Comparison of ENCODE assay signal across 18 cellular contexts in the genomic region with DNA sequence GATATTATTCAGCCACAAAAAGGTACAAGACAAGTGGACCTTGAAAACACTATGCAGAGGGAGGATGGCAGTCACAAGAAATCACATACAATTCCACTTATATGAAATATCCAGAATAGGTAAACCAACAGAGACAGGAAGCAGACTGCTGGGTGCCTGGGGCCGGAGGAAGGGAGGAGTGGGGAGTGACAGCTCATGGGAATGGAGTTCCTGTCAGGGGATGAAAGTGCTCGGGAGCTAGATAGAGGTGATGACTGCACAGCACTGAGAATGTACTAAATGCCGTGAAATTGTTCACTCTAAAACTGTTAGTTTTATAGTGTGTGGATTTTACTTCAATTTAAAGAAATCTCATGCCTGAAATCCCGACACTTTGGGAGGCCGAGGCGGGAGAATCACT.
DNase-seq lines count a peak whose midpoint lies in the region; ATAC-seq, FAIRE-seq and TF ChIP-seq lines count a peak whose summit lies in the region.
"Had no signal": no experiment of that assay in that cellular context is flagged by ENCODE, and none has a peak within 500 bp of the region (broad histone marks: within the 10 kb centered on the region; RNA-seq: fewer than 3 reads in every experiment).

No MANE protein-coding gene starts in this region.

- H3K36me3 Mint-ChIP-seq in astrocyte (ENCODE audit: low read depth, unreplicated experiment) (no peaks in the 10 kb centered on the region), nephron (ENCODE audit: low read depth) (no peaks in the 10 kb centered on the region)
- H3K36me3 Mint-ChIP-seq: activated naive CD4-positive, alpha-beta T cell treated with anti-CD3 and anti-CD28 coated beads, Interleukin-2, amount 50 U/mL, for 72 hours had no signal

- H3K27me3 ChIP-seq in GM23248 (replicated peaks; ENCODE audit: insufficient read depth) (no peaks in the 10 kb centered on the region), astrocyte (ENCODE audit: insufficient read depth, low read length) (peaks cover 5% of the 10 kb centered on the region), A673 (replicated peaks; ENCODE audit: insufficient read depth, low read depth, low read length, poor library complexity) (no peaks in the 10 kb centered on the region)

- no peak overlapping the region; the same call in 1 of the 2 replicates for H3K27ac ChIP-seq in GM23248
- no peak overlapping the region for H3K27ac ChIP-seq in astrocyte (ENCODE audit: low read depth, low read length)
- H3K27ac ChIP-seq in A673 (ENCODE audit: low read depth, low read length, poor library complexity, severe bottlenecking), result no peak overlapping the region

- no peak overlapping the region for H3K9ac ChIP-seq in GM23248
- H3K9ac ChIP-seq in astrocyte (ENCODE audit: low read length), result no peak overlapping the region

- H3K9me3 Mint-ChIP-seq in astrocyte (ENCODE audit: unreplicated experiment), result peaks cover 2% of the 10 kb centered on the region
- H3K9me3 Mint-ChIP-seq in nephron, result no peaks in the 10 kb centered on the region
- H3K9me3 Mint-ChIP-seq: activated naive CD4-positive, alpha-beta T cell treated with anti-CD3 and anti-CD28 coated beads, Interleukin-2, amount 50 U/mL, for 72 hours had no signal

- POLR2A ChIA-PET in A673 (lab: Charles Lee; ENCODE audit: low non-redundant PET), result no interaction called here

- H3K4me1 Mint-ChIP-seq in astrocyte (ENCODE audit: low read depth, unreplicated experiment) (peaks cover 17% of the 10 kb centered on the region), nephron (peaks cover 56% of the 10 kb centered on the region)

- H2AFZ ChIP-seq in GM23248 (no peak overlapping the region), astrocyte (ENCODE audit: low read depth, low read length) (peak overlapping the region; percentile 8)

- no peak for TF ChIP-seq CTCF in astrocyte (IDR thresholded peaks at IDR 0.05; ENCODE audit: insufficient read depth, low read depth, low read length)
- no peak for TF ChIP-seq CTCF in nephron (IDR thresholded peaks at IDR 0.05; ENCODE audit: unreplicated experiment in 3 of 3)
- TF ChIP-seq CTCF in A673 (conservative IDR thresholded peaks at IDR 0.05; ENCODE audit: low read depth, low read length), result no peak

- BruUV-seq in A673 (replicated peaks; lab: Mats Ljungman, UMichigan), result no TSS peak

- H4K20me1 ChIP-seq in GM23248 (ENCODE audit: insufficient read depth) (no peaks in the 10 kb centered on the region), astrocyte (ENCODE audit: insufficient read depth, low read length) (no peaks in the 10 kb centered on the region)

- in situ Hi-C loops in GM23248 (cut with MboI), result no loop called here

- H3K27ac Mint-ChIP-seq in astrocyte (ENCODE audit: unreplicated experiment) (no peak overlapping the region), nephron (peak overlapping the region; percentile 5 to 57 (median 9))

- 55 to 57% methylated on average over 6 of the region's 6 CpGs for WGBS in GM23248 (ENCODE audit: low coverage in 1 of 2, low lambda C conversion rate in 2 of 2, missing lambda C conversion rate in 2 of 2), 2 experiments

- H3F3A ChIP-seq in GM23248 (ENCODE audit: insufficient read depth), result peaks cover 9% of the 10 kb centered on the region

- H3K4me3 ChIP-seq in GM23248 (no peak overlapping the region), astrocyte (ENCODE audit: insufficient read depth, low read depth, low read length) (no peak overlapping the region), A673 (ENCODE audit: low read depth, low read length, poor library complexity, severe bottlenecking) (no peak overlapping the region)

- FAIRE-seq in astrocyte (lab: Jason Lieb, UNC), result no peak
- FAIRE-seq: A204.1 had no signal

- intact Hi-C loops in A673 (cut with micrococcal nuclease; ENCODE audit: unreplicated experiment), result no loop called here

- H3K4me1 ChIP-seq in GM23248 (ENCODE audit: insufficient read depth) (peaks cover 29% of the 10 kb centered on the region), astrocyte (ENCODE audit: insufficient read depth, low read length) (peaks cover 13% of the 10 kb centered on the region), A673 (ENCODE audit: insufficient read depth, low read length, poor library complexity, severe bottlenecking) (no peaks in the 10 kb centered on the region)

- DNase-seq in NCI-H1417 (lab: John Stamatoyannopoulos, UW) (peak in 2 of 3 experiments; percentile 12 to 33), NCI-H1417 treated with DMSO at 0.1 percent for 48 hours (lab: John Stamatoyannopoulos, UW) (no peak), GM23248 (peak; percentile 51), astrocyte (ENCODE audit: low read depth) (no peak), A673 (ENCODE audit: low spot score) (no peak), mucosa of gallbladder (ENCODE audit: low spot score) (no peak)
- DNase-seq: activated CD4-positive, CD25-positive, alpha-beta regulatory T cell treated with anti-CD3 and anti-CD28 coated beads, Interleukin-2, amount 50 U/mL, for 72 hours; Caco-2; mesendoderm; NCI-H2029; NCI-H526; RPMI8226; stimulated activated CD4-positive, alpha-beta T cell treated with anti-CD3 and anti-CD28 coated beads, Interleukin-12 subunit alpha, Interleukin-12 subunit beta, amount 100 ng/mL, for 4 hours; T-helper 2 cell had no signal

- ATAC-seq in GM21528 (IDR thresholded peaks at IDR 0.05; ENCODE audit: low FRiP score, unreplicated experiment), result no peak
- ATAC-seq: activated naive CD4-positive, alpha-beta T cell treated with anti-CD3 and anti-CD28 coated beads, Interleukin-2, amount 50 U/mL, for 72 hours had no signal

- H3K9me3 ChIP-seq in GM23248 (ENCODE audit: low read depth) (no peaks in the 10 kb centered on the region), astrocyte (ENCODE audit: insufficient read depth, low read depth, low read length) (no peaks in the 10 kb centered on the region), A673 (ENCODE audit: low read depth, low read length, poor library complexity, severe bottlenecking) (no peaks in the 10 kb centered on the region)
- H3K9me3 ChIP-seq: Caco-2 had no signal

- H3K27me3 Mint-ChIP-seq in astrocyte (ENCODE audit: low read depth, unreplicated experiment) (peaks cover 42% of the 10 kb centered on the region), nephron (ENCODE audit: low read depth) (peaks cover 21% of the 10 kb centered on the region)

- CTCF ChIA-PET in A673 (lab: Charles Lee), result no interaction called here

- H3K79me2 ChIP-seq in GM23248 (ENCODE audit: insufficient read depth), result no peaks in the 10 kb centered on the region
- no peaks in the 10 kb centered on the region for H3K79me2 ChIP-seq in astrocyte (ENCODE audit: insufficient read depth, low read length)

- H3K9me2 ChIP-seq in GM23248 (ENCODE audit: insufficient read depth), result no peaks in the 10 kb centered on the region

- H3K36me3 ChIP-seq in GM23248 (ENCODE audit: low read depth), result no peaks in the 10 kb centered on the region
- no peaks in the 10 kb centered on the region for H3K36me3 ChIP-seq in astrocyte (ENCODE audit: insufficient read depth, low read length)
- H3K36me3 ChIP-seq in A673 (ENCODE audit: insufficient read depth, low read length, poor library complexity, severe bottlenecking), result no peaks in the 10 kb centered on the region

- peak overlapping the region; percentile 22 for H3K4me3 Mint-ChIP-seq in astrocyte (ENCODE audit: unreplicated experiment)
- H3K4me3 Mint-ChIP-seq in nephron, result no peak overlapping the region

- no peak overlapping the region for H3K4me2 ChIP-seq in GM23248 (ENCODE audit: unreplicated experiment)
- peak overlapping the region; percentile 21 for H3K4me2 ChIP-seq in astrocyte (ENCODE audit: low read length)

Comparison
In these comparisons a context has a peak if more than half of its experiments do, and no peak if none do; other contexts are left out.
1. DNase-seq: peak in NCI-H1417 (2 of 3) and GM23248 (single experiment); none in NCI-H1417 treated with DMSO at 0.1 percent for 48 hours (single experiment), astrocyte (single experiment), A673 (single experiment) and mucosa of gallbladder (single experiment).